Comparison of ENCODE assay signal across 15 cellular contexts in the genomic region with DNA sequence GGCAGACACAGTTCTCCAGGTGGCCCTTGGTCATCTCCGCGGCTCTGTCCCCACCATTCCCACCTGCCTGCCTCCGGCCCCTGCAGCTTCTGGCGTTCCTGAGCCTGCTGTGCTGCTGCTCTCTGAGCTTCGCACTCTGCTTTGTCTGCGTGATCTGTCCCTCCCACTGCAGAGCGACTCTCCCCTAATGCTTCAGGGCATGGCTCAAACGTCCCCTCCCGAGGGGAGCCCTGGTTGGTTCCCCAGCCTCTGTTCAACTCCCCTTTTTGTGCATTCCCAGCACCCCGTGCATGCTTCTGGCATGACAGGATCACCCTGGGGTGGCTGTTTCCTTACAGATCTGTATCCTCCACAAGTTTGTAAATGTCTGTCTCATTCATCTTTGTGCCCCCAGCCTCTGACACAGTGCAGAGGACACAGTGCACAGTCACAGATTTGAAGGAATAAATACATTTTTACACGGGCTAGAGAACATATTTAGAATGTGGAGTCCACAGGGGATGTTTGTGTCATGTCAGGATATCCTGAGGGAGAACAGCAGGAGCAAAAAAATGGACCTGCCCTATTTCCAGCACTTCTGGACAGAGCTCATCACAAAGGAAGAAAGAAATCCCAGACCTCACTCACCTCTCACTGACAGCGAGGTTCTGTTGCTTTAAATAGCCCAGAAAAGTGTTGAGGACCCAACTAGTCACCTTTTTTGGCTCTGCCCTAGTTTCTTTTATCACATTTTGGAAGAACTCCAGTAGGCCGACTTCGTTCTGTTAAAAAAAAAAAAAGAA.
A peak's percentile ranks its signal among the peaks of the same experiment; 100 is the strongest.
DNase-seq lines count a peak whose midpoint lies in the region; ATAC-seq and TF ChIP-seq lines count a peak whose summit lies in the region.
"Had no signal": no experiment of that assay in that cellular context is flagged by ENCODE, and none has a peak within 500 bp of the region (broad histone marks: within the 10 kb centered on the region; RNA-seq: fewer than 3 reads in every experiment).

No MANE protein-coding gene starts in this region.

- H3K4me3 ChIP-seq in GM23248: no peak overlapping the region
- no peak overlapping the region for H3K4me3 ChIP-seq in choroid plexus epithelial cell (ENCODE audit: low read depth, low read length)
- no peak overlapping the region for H3K4me3 ChIP-seq in psoas muscle
- H3K4me3 ChIP-seq in WERI-Rb-1 (ENCODE audit: low read depth, low read length): no peak overlapping the region

- TF ChIP-seq CTCF in choroid plexus epithelial cell (conservative IDR thresholded peaks at IDR 0.05; ENCODE audit: low read depth, low read length): no peak
- no peak for TF ChIP-seq CTCF in psoas muscle (IDR thresholded peaks at IDR 0.05)
- TF ChIP-seq CTCF in WERI-Rb-1 (IDR thresholded peaks at IDR 0.05; ENCODE audit: low read depth, low read length): no peak

- no peaks in the 10 kb centered on the region for H3K9me3 ChIP-seq in GM23248 (ENCODE audit: low read depth)
- no peaks in the 10 kb centered on the region for H3K9me3 ChIP-seq in psoas muscle
- no peaks in the 10 kb centered on the region for H3K9me3 ChIP-seq in WERI-Rb-1 (ENCODE audit: severe bottlenecking)

- intact Hi-C loops in psoas muscle (cut with DNase I): no loop called here
- intact Hi-C loops in posterior vena cava (cut with DNase I): no loop called here

- in situ Hi-C loops in GM23248 (cut with MboI): no loop called here

- DNase-seq in GM23248 (peak; percentile 39), choroid plexus epithelial cell (ENCODE audit: low read depth) (peak; percentile 44), hepatic stellate cell (ENCODE audit: low spot score) (peak; percentile 67), psoas muscle (no peak), WERI-Rb-1 (no peak), COLO829 (ENCODE audit: low spot score) (no peak), posterior vena cava (ENCODE audit: low spot score) (no peak)
- DNase-seq: activated CD4-positive, alpha-beta T cell treated with anti-CD3 and anti-CD28 coated beads, Interleukin-2, amount 10 ng/mL, durations not matched to agents 7 days and 5 days; KBM-7; NCI-H2081; stimulated activated CD4-positive, alpha-beta T cell treated with anti-CD3 and anti-CD28 coated beads, Interleukin-4, amount 100 ng/mL, for 1 hour; stimulated activated naive CD8-positive, alpha-beta T cell treated with anti-CD3 and anti-CD28 coated beads, Interleukin-15, Interleukin-2, amounts not matched to agents 100 U/mL and 50 U/mL, for 24 hours had no signal

- H3K79me2 ChIP-seq in GM23248 (ENCODE audit: insufficient read depth): no peaks in the 10 kb centered on the region
- H3K79me2 ChIP-seq: parathyroid adenoma had no signal

- no peaks in the 10 kb centered on the region for H3K36me3 ChIP-seq in GM23248 (ENCODE audit: low read depth)
- no peaks in the 10 kb centered on the region for H3K36me3 ChIP-seq in psoas muscle (ENCODE audit: insufficient read depth in 1 of 2, low read depth in 1 of 2)
- H3K36me3 ChIP-seq in WERI-Rb-1: no peaks in the 10 kb centered on the region; the same call in 1 of the 2 replicates

- no peak overlapping the region for H2AFZ ChIP-seq in GM23248
- H2AFZ ChIP-seq: parathyroid adenoma had no signal

- no peaks in the 10 kb centered on the region for H3K9me2 ChIP-seq in GM23248 (ENCODE audit: insufficient read depth)

- 81 to 84% methylated on average over 14 of the region's 14 CpGs for WGBS in GM23248 (ENCODE audit: low coverage in 1 of 2, low lambda C conversion rate in 2 of 2, missing lambda C conversion rate in 2 of 2), 2 experiments
- WGBS in psoas muscle, 3 donors: 38 to 57% (median 56%) methylated on average over 14 of the region's 14 CpGs

- H3K27me3 ChIP-seq in GM23248 (replicated peaks; ENCODE audit: insufficient read depth) (no peaks in the 10 kb centered on the region), psoas muscle (ENCODE audit: insufficient read depth in 3 of 3, low read length in 2 of 3) (no peaks in the 10 kb centered on the region), WERI-Rb-1 (ENCODE audit: insufficient read depth, low read depth, severe bottlenecking) (no peaks in the 10 kb centered on the region)

- H4K20me1 ChIP-seq in GM23248 (ENCODE audit: insufficient read depth): no peaks in the 10 kb centered on the region

- no peak overlapping the region for H3K9ac ChIP-seq in GM23248
- H3K9ac ChIP-seq: parathyroid adenoma had no signal

- H3K4me2 ChIP-seq in GM23248 (ENCODE audit: unreplicated experiment): no peak overlapping the region

- H3K27ac ChIP-seq in GM23248: no peak overlapping the region
- peak overlapping the region; percentile 43 for H3K27ac ChIP-seq in psoas muscle
- no peak overlapping the region for H3K27ac ChIP-seq in WERI-Rb-1
- H3K27ac ChIP-seq: parathyroid adenoma had no signal

- H3F3A ChIP-seq in GM23248 (ENCODE audit: insufficient read depth): peaks cover 30% of the 10 kb centered on the region

- H3K4me1 ChIP-seq in GM23248 (ENCODE audit: insufficient read depth) (peaks cover 47% of the 10 kb centered on the region), psoas muscle (peaks cover 75% of the 10 kb centered on the region)

- ATAC-seq in psoas muscle: no peak
- no peak for ATAC-seq in HG02938 (IDR thresholded peaks at IDR 0.05; ENCODE audit: unreplicated experiment)
- ATAC-seq: activated T-helper 17 cell treated with anti-CD3 and anti-CD28 coated beads, Interleukin-2, amount 50 U/mL, for 72 hours; stimulated activated naive CD8-positive, alpha-beta T cell treated with anti-CD3 and anti-CD28 coated beads, Interleukin-15, Interleukin-2, amounts not matched to agents 100 U/mL and 50 U/mL, for 24 hours had no signal

Comparison
In these comparisons a context has a peak if more than half of its experiments do, and no peak if none do; other contexts are left out.
1. DNase-seq: peak in GM23248 (single experiment), choroid plexus epithelial cell (single experiment) and hepatic stellate cell (single experiment); none in psoas muscle (0 of 2), WERI-Rb-1 (single experiment), COLO829 (single experiment) and posterior vena cava (single experiment).